ENCODE assay signal across 27 cellular contexts in the genomic region with DNA sequence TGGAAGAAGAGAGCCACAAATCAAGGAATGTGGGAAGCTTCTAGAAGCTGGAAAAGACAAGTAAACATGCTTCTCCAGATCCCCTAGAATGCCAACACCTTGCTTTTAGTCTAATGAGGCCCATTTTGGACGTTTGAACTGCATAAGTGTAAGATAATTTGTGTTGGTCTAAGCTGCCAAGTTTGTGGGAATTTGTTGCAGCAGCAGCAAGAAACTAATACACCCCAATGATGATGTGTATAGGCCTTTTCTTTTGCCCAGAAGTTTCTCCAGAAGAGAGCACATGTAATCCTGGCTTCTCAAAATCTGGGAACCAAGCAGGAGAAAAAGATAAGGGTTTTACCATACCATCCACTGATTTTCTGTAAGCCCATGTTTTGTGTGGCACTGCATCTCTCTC.
"Had no signal": no experiment of that assay in that cellular context is flagged by ENCODE, and none has a peak within 500 bp of the region (broad histone marks: within the 10 kb centered on the region; RNA-seq: fewer than 3 reads in every experiment).

No MANE protein-coding gene starts in this region.

- H3K4me1 ChIP-seq: adrenal gland, ascending aorta, body of pancreas, breast epithelium had no signal

- H3K27ac ChIP-seq: adrenal gland, ascending aorta, body of pancreas, brain microvascular endothelial cell, breast epithelium, cardiac muscle cell had no signal

- H3K9me3 ChIP-seq: adrenal gland, ascending aorta, body of pancreas, breast epithelium had no signal

- H3K4me3 ChIP-seq: adrenal gland, ascending aorta, body of pancreas, breast epithelium, cardiac muscle cell had no signal

- ATAC-seq: body of pancreas had no signal

- H3K27me3 ChIP-seq: adrenal gland, ascending aorta, body of pancreas, brain microvascular endothelial cell, breast epithelium, cardiac muscle cell had no signal

- FAIRE-seq: astrocyte, bronchial epithelial cell had no signal

- H3K36me3 ChIP-seq: adrenal gland, ascending aorta, brain microvascular endothelial cell, breast epithelium, cardiac muscle cell had no signal

- DNase-seq: activated effector memory CD4-positive, alpha-beta T cell treated with anti-CD3 and anti-CD28 coated beads, Interleukin-2, amount 50 U/mL, for 16 hours; activated effector memory CD4-positive, alpha-beta T cell treated with Interleukin-2 at 50 U/mL for 16 hours; activated gamma-delta T cell; activated gamma-delta T cell treated with Interleukin-2 at 50 U/mL for 16 hours; activated naive CD4-positive, alpha-beta T cell; activated naive CD4-positive, alpha-beta T cell treated with anti-CD3 and anti-CD28 coated beads for 36 hours; activated naive CD4-positive, alpha-beta T cell treated with anti-CD3 and anti-CD28 coated beads, Interleukin-2, amount 10 ng/mL, durations not matched to agents 7 days and 5 days; activated naive CD4-positive, alpha-beta T cell treated with anti-CD3 and anti-CD28 coated beads, Interleukin-2, amount 50 U/mL, for 16 hours; activated naive CD4-positive, alpha-beta T cell treated with Interleukin-2 at 50 U/mL for 16 hours; activated naive CD8-positive, alpha-beta T cell treated with anti-CD3 and anti-CD28 coated beads, Interleukin-2, amount 10 ng/mL, durations not matched to agents 7 days and 5 days; activated T-cell treated with anti-CD3 and anti-CD28 coated beads, Interleukin-2, amount 50 U/mL, for 1 hour; activated T-cell treated with anti-CD3 and anti-CD28 coated beads, Interleukin-2, amount 50 U/mL, for 24 hours; activated T-cell treated with anti-CD3 and anti-CD28 coated beads, Interleukin-2, amount 50 U/mL, for 4 hours; adrenal gland; amniotic stem cell; amygdala; aorta; body of pancreas; brain microvascular endothelial cell; caudate nucleus; central memory CD4-positive, alpha-beta T cell; cerebellar nuclear complex had no signal
